24 cellular contexts compared by ENCODE assay signal in the genomic region with DNA sequence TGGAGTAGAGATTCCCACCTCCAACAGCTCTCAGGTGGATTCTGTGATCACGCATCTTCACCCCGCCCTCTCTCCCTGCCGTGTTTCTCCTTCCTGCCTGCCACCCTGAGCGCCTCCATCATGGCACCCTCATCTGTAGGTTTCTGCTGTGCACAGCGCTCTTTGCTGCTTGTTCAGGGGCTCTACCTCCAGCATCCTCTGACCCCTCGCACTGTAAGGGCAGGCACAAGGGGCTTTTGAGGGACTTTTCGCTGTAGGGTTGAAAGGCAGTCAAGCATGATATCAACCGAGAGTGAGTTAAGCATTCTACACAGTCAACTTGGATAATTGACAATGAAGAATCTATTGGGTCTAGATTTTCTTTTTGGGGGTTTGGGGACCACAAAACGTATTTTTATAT.
A peak's percentile ranks its signal among the peaks of the same experiment; 100 is the strongest.
DNase-seq lines count a peak whose midpoint lies in the region; ATAC-seq, FAIRE-seq and TF ChIP-seq lines count a peak whose summit lies in the region.
"Had no signal": no experiment of that assay in that cellular context is flagged by ENCODE, and none has a peak within 500 bp of the region (broad histone marks: within the 10 kb centered on the region; RNA-seq: fewer than 3 reads in every experiment).

No MANE protein-coding gene starts in this region.

- no peaks in the 10 kb centered on the region for H3K27me3 Mint-ChIP-seq in HFFc6 (ENCODE audit: insufficient read depth)
- H3K27me3 Mint-ChIP-seq: CD4-positive, alpha-beta T cell; CD8-positive, alpha-beta memory T cell had no signal

- H3K4me1 ChIP-seq in GM12878 (ENCODE audit: control insufficient read depth, insufficient read depth, low read length) = no peaks in the 10 kb centered on the region
- H3K4me1 ChIP-seq: BE2C had no signal

- 20% methylated on average over 9 of the region's 9 CpGs for WGBS in GM12878 (ENCODE audit: insufficient coverage, insufficient replicate concordance, low lambda C conversion rate, missing lambda C conversion rate)

- peaks cover 56% of the 10 kb centered on the region for H3K4me1 Mint-ChIP-seq in HFFc6 (ENCODE audit: low read depth)
- H3K4me1 Mint-ChIP-seq: CD14-positive monocyte; CD8-positive, alpha-beta memory T cell; H9 had no signal

- H3K79me2 ChIP-seq in GM12878 (ENCODE audit: control insufficient read depth, insufficient read depth, low read length) = no peaks in the 10 kb centered on the region

- H3K27me3 ChIP-seq in GM12878 (replicated peaks in 1 of 2; ENCODE audit: control insufficient read depth in 2 of 2, insufficient read depth in 2 of 2, low read length in 1 of 2) = no peaks in the 10 kb centered on the region
- H3K27me3 ChIP-seq: BE2C; BLaER1 treated with 17β-estradiol and CSF1 and Interleukin-3, amounts not matched to agents 10 nM and 100 nM had no signal

- intact Hi-C loops in GM12878 (cut with micrococcal nuclease; ENCODE audit: unreplicated experiment) = no loop called here

- FAIRE-seq in GM12878 (lab: Jason Lieb, UNC) = no peak
- FAIRE-seq: A549, D721Med had no signal

- DNase-seq in GM12865 (ENCODE audit: low read depth) (peak; percentile 10), HFFc6 (no peak), GM12878 (ENCODE audit: low read depth, low spot score) (no peak), caudate nucleus (lab: John Stamatoyannopoulos, UW) (no peak), NOMO-1 treated with dmso at 0.1 percent for 144 hours (lab: John Stamatoyannopoulos, UW; ENCODE audit: unreplicated experiment) (no peak), NOMO-1 (lab: John Stamatoyannopoulos, UW; ENCODE audit: unreplicated experiment in 2 of 2) (no peak)
- DNase-seq: 8988T; ACHN; AML-193; BE2C; CD4-positive, alpha-beta T cell; CD8-positive, alpha-beta memory T cell; DMS 273 treated with DMSO at 0.1 percent for 48 hours; DMS79; EL; GDM1; GM23248; H9 had no signal

- in situ Hi-C loops in GM12878 (cut with MboI) = no loop called here

- no peak overlapping the region for H3K27ac ChIP-seq in GM12878 (ENCODE audit: control insufficient read depth, insufficient read depth)
- H3K27ac ChIP-seq in caudate nucleus (ENCODE audit: low read depth, low read length) = no peak overlapping the region
- H3K27ac ChIP-seq: A549; BLaER1 treated with 17β-estradiol and CSF1 and Interleukin-3, amounts not matched to agents 10 nM and 100 nM had no signal

- no peak for TF ChIP-seq EP300 in GM12878 (IDR thresholded peaks at IDR 0.05; ENCODE audit: borderline replicate concordance in 1 of 2, control insufficient read depth in 1 of 2, low read depth in 2 of 2, low read length in 2 of 2)

- H3K4me3 Mint-ChIP-seq in HFFc6 = no peak overlapping the region
- H3K4me3 Mint-ChIP-seq: CD14-positive monocyte; CD4-positive, alpha-beta T cell; CD8-positive, alpha-beta memory T cell; H9 had no signal

- SMC1A ChIA-PET in GM12878 (lab: Charles Lee; ENCODE audit: uncharacterized antibody, unreplicated experiment) = no interaction called here

- RAD21 ChIA-PET in GM12878 (lab: Charles Lee; ENCODE audit: unreplicated experiment) = no interaction called here

- no TSS peak for BruUV-seq in GM12878 (replicated peaks; lab: Mats Ljungman, UMichigan)

- no peaks in the 10 kb centered on the region for H3K9me3 ChIP-seq in GM12878 (replicated peaks; ENCODE audit: control insufficient read depth, insufficient read depth, low read length)
- H3K9me3 ChIP-seq: A549, BE2C had no signal

- TF ChIP-seq RAD21 in GM12878 (IDR thresholded peaks at IDR 0.05; ENCODE audit: insufficient read depth, low read depth, low read length) = no peak

- H2AFZ ChIP-seq in GM12878 (ENCODE audit: control insufficient read depth, low read depth, low read length) = no peak overlapping the region
- H2AFZ ChIP-seq: GM23248 had no signal

- TF ChIP-seq POLR2A in GM12878 (IDR thresholded peaks at IDR 0.05; ENCODE audit: low read depth, low read length) = no peak

- POLR2A ChIA-PET in GM12878 (lab: Charles Lee) = interaction anchor here (0.6 kb wide), 1 partner anchor 437 kb away, joined by 4 read pairs; no protein-coding TSS in a partner anchor

- no peaks in the 10 kb centered on the region for H3K36me3 ChIP-seq in GM12878 (ENCODE audit: control insufficient read depth in 2 of 2, insufficient read depth in 2 of 2, low read length in 1 of 2)
- H3K36me3 ChIP-seq: BE2C; BLaER1 treated with 17β-estradiol and CSF1 and Interleukin-3, amounts not matched to agents 10 nM and 100 nM had no signal

- H3K4me3 ChIP-seq in GM12865 (ENCODE audit: low read depth, low read length) (no peak overlapping the region), GM12878 (no peak overlapping the region)
- H3K4me3 ChIP-seq: A549; BLaER1 treated with 17β-estradiol and CSF1 and Interleukin-3, amounts not matched to agents 10 nM and 100 nM had no signal

- no peaks in the 10 kb centered on the region for H3K9me3 Mint-ChIP-seq in HFFc6
- H3K9me3 Mint-ChIP-seq: CD4-positive, alpha-beta T cell; H9 had no signal

- peak; percentile 66 for ATAC-seq in GM18907 (IDR thresholded peaks at IDR 0.05; ENCODE audit: unreplicated experiment)
- peak; percentile 64 for ATAC-seq in GM12878
- ATAC-seq: A549, HCT116 had no signal

- H3K9ac ChIP-seq in GM12878 (ENCODE audit: control insufficient read depth, insufficient read depth, low read length) = no peak overlapping the region
- H3K9ac ChIP-seq: BLaER1 treated with 17β-estradiol and CSF1 and Interleukin-3, amounts not matched to agents 10 nM and 100 nM; GM23248 had no signal

- peaks cover 9% of the 10 kb centered on the region; the same call in 1 of the 2 replicates for H3K36me3 Mint-ChIP-seq in HFFc6 (ENCODE audit: low read depth)
- H3K36me3 Mint-ChIP-seq: CD14-positive monocyte; CD8-positive, alpha-beta memory T cell had no signal

- CTCF ChIA-PET in GM12878 (lab: Yijun Ruan, JAX) = no interaction called here

- TF ChIP-seq CTCF in GM12865 (IDR thresholded peaks at IDR 0.05; ENCODE audit: insufficient read depth, low read depth, low read length, missing control alignments) (no peak), HFFc6 (IDR thresholded peaks at IDR 0.05) (no peak), GM12878 (IDR thresholded peaks at IDR 0.05 in 2 of 3, conservative IDR thresholded peaks at IDR 0.05 in 1 of 3; ENCODE audit: control insufficient read depth in 2 of 3, extremely low read depth in 1 of 3, insufficient read depth in 1 of 3, low read depth in 3 of 3, low read length in 3 of 3) (no peak)

- peak overlapping the region; percentile 79; the same call in 1 of the 2 replicates for H3K27ac Mint-ChIP-seq in HFFc6
- H3K27ac Mint-ChIP-seq: CD4-positive, alpha-beta T cell; CD8-positive, alpha-beta memory T cell; H9 had no signal

- H4K20me1 ChIP-seq in GM12878 (ENCODE audit: control insufficient read depth, insufficient read depth) = no peaks in the 10 kb centered on the region
- H4K20me1 ChIP-seq: BLaER1 treated with 17β-estradiol and CSF1 and Interleukin-3, amounts not matched to agents 10 nM and 100 nM had no signal

- no peak overlapping the region for H3K4me2 ChIP-seq in GM12878 (ENCODE audit: control insufficient read depth, insufficient read depth)
- H3K4me2 ChIP-seq: A549; BLaER1 treated with 17β-estradiol and CSF1 and Interleukin-3, amounts not matched to agents 10 nM and 100 nM had no signal

TF ChIP-seq in GM12878, 131 proteins besides CTCF, POLR2A, EP300 and RAD21:
- TF ChIP-seq TCF12 (IDR thresholded peaks at IDR 0.05; ENCODE audit: low read depth, low read length) (no peak), CHD2 (IDR thresholded peaks at IDR 0.05; ENCODE audit: borderline replicate concordance, low read depth, low read length) (no peak), POLR2AphosphoS5 (IDR thresholded peaks at IDR 0.05; ENCODE audit: low read length) (no peak)
